1 cellular context compared by ENCODE assay signal in the genomic region with DNA sequence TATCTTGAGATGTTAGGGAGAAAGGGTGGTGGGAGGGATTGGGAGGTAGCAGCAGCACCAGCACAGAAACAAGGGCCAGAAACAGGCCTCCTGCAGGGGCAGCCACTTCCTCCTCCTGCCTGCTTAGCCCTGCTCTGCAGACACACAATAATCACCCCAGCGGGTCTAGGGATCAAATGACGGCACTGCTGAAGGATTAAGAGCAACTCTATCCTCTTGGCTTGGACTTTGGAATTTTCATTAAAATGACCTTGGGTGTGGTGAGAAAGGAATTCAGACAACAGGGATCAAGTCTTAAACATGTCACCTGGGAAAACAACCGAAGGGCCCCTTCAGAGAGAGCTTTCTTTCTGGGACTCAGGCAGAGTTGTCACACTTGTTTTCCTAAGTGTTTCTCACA.
TF ChIP-seq lines count a peak whose summit lies in the region.

No MANE protein-coding gene starts in this region.

TF ChIP-seq in HepG2, 621 proteins besides CTCF, POLR2A, EP300 and RAD21 (continued from another document and continues in another):
- TF ChIP-seq, protein P1, sequence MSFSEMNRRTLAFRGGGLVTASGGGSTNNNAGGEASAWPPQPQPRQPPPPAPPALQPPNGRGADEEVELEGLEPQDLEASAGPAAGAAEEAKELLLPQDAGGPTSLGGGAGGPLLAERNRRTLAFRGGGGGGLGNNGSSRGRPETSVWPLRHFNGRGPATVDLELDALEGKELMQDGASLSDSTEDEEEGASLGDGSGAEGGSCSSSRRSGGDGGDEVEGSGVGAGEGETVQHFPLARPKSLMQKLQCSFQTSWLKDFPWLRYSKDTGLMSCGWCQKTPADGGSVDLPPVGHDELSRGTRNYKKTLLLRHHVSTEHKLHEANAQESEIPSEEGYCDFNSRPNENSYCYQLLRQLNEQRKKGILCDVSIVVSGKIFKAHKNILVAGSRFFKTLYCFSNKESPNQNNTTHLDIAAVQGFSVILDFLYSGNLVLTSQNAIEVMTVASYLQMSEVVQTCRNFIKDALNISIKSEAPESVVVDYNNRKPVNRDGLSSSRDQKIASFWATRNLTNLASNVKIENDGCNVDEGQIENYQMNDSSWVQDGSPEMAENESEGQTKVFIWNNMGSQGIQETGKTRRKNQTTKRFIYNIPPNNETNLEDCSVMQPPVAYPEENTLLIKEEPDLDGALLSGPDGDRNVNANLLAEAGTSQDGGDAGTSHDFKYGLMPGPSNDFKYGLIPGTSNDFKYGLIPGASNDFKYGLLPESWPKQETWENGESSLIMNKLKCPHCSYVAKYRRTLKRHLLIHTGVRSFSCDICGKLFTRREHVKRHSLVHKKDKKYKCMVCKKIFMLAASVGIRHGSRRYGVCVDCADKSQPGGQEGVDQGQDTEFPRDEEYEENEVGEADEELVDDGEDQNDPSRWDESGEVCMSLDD (CRISPR knock-in tag; IDR thresholded peaks at IDR 0.05; ENCODE audit: borderline replicate concordance) = no peak
- TF ChIP-seq, protein P2, sequence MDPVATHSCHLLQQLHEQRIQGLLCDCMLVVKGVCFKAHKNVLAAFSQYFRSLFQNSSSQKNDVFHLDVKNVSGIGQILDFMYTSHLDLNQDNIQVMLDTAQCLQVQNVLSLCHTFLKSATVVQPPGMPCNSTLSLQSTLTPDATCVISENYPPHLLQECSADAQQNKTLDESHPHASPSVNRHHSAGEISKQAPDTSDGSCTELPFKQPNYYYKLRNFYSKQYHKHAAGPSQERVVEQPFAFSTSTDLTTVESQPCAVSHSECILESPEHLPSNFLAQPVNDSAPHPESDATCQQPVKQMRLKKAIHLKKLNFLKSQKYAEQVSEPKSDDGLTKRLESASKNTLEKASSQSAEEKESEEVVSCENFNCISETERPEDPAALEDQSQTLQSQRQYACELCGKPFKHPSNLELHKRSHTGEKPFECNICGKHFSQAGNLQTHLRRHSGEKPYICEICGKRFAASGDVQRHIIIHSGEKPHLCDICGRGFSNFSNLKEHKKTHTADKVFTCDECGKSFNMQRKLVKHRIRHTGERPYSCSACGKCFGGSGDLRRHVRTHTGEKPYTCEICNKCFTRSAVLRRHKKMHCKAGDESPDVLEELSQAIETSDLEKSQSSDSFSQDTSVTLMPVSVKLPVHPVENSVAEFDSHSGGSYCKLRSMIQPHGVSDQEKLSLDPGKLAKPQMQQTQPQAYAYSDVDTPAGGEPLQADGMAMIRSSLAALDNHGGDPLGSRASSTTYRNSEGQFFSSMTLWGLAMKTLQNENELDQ (CRISPR knock-in tag; IDR thresholded peaks at IDR 0.05; ENCODE audit: borderline replicate concordance) = no peak
- TF ChIP-seq, protein P3, sequence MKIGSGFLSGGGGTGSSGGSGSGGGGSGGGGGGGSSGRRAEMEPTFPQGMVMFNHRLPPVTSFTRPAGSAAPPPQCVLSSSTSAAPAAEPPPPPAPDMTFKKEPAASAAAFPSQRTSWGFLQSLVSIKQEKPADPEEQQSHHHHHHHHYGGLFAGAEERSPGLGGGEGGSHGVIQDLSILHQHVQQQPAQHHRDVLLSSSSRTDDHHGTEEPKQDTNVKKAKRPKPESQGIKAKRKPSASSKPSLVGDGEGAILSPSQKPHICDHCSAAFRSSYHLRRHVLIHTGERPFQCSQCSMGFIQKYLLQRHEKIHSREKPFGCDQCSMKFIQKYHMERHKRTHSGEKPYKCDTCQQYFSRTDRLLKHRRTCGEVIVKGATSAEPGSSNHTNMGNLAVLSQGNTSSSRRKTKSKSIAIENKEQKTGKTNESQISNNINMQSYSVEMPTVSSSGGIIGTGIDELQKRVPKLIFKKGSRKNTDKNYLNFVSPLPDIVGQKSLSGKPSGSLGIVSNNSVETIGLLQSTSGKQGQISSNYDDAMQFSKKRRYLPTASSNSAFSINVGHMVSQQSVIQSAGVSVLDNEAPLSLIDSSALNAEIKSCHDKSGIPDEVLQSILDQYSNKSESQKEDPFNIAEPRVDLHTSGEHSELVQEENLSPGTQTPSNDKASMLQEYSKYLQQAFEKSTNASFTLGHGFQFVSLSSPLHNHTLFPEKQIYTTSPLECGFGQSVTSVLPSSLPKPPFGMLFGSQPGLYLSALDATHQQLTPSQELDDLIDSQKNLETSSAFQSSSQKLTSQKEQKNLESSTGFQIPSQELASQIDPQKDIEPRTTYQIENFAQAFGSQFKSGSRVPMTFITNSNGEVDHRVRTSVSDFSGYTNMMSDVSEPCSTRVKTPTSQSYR (CRISPR knock-in tag; IDR thresholded peaks at IDR 0.05; ENCODE audit: borderline replicate concordance) = no peak
- TF ChIP-seq ZNF101 (CRISPR knock-in tag; IDR thresholded peaks at IDR 0.05; ENCODE audit: borderline replicate concordance, low read depth) (no peak), ZNF746 (CRISPR knock-in tag; IDR thresholded peaks at IDR 0.05) (no peak), ZSCAN30 (CRISPR knock-in tag; IDR thresholded peaks at IDR 0.05) (no peak), KDM2A (CRISPR knock-in tag; IDR thresholded peaks at IDR 0.05; ENCODE audit: borderline replicate concordance, low read depth) (no peak), SETDB1 (CRISPR knock-in tag; IDR thresholded peaks at IDR 0.05; ENCODE audit: borderline replicate concordance) (no peak), FOXA3 (CRISPR knock-in tag; IDR thresholded peaks at IDR 0.05) (peak; percentile 12; the same call in 1 of the 2 replicates), POLR2G (IDR thresholded peaks at IDR 0.05; ENCODE audit: low read depth, low read length) (no peak), CAMTA2 (CRISPR knock-in tag; IDR thresholded peaks at IDR 0.05; ENCODE audit: borderline replicate concordance) (no peak), FOXP1 (IDR thresholded peaks at IDR 0.05) (no peak), FOXP1 (CRISPR knock-in tag; IDR thresholded peaks at IDR 0.05) (no peak), ZFYVE20 (CRISPR knock-in tag; IDR thresholded peaks at IDR 0.05; ENCODE audit: borderline replicate concordance, low read depth) (no peak), SMAD1 (CRISPR knock-in tag; IDR thresholded peaks at IDR 0.05; ENCODE audit: borderline replicate concordance, low read depth) (no peak), ZBTB8A (CRISPR knock-in tag; IDR thresholded peaks at IDR 0.05; ENCODE audit: borderline replicate concordance, low read depth) (no peak), ZBTB7B (CRISPR knock-in tag; IDR thresholded peaks at IDR 0.05) (no peak), KLF9 (CRISPR knock-in tag; IDR thresholded peaks at IDR 0.05; ENCODE audit: low read depth) (no peak), LCORL (IDR thresholded peaks at IDR 0.05) (no peak), LCORL (CRISPR knock-in tag; IDR thresholded peaks at IDR 0.05) (no peak), ZNF33A (CRISPR knock-in tag; IDR thresholded peaks at IDR 0.05; ENCODE audit: borderline replicate concordance) (0 out of 2 replicates have a peak, but pooled peaks have one; percentile 78), CENPX (CRISPR knock-in tag; IDR thresholded peaks at IDR 0.05) (no peak), ZNF569 (CRISPR knock-in tag; IDR thresholded peaks at IDR 0.05; ENCODE audit: borderline replicate concordance) (no peak), YEATS2 (CRISPR knock-in tag; IDR thresholded peaks at IDR 0.05; ENCODE audit: borderline replicate concordance) (no peak), ZNF558 (CRISPR knock-in tag; IDR thresholded peaks at IDR 0.05; ENCODE audit: borderline replicate concordance) (no peak), ARNTL (CRISPR knock-in tag; IDR thresholded peaks at IDR 0.05) (no peak), STAT5B (CRISPR knock-in tag; IDR thresholded peaks at IDR 0.05) (no peak), NR1H2 (CRISPR knock-in tag; IDR thresholded peaks at IDR 0.05; ENCODE audit: borderline replicate concordance, low read depth) (no peak)
- TF ChIP-seq, protein P4, sequence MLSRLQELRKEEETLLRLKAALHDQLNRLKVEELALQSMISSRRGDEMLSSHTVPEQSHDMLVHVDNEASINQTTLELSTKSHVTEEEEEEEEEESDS (CRISPR knock-in tag; IDR thresholded peaks at IDR 0.05; ENCODE audit: borderline replicate concordance) = no peak
- TF ChIP-seq, protein P5, sequence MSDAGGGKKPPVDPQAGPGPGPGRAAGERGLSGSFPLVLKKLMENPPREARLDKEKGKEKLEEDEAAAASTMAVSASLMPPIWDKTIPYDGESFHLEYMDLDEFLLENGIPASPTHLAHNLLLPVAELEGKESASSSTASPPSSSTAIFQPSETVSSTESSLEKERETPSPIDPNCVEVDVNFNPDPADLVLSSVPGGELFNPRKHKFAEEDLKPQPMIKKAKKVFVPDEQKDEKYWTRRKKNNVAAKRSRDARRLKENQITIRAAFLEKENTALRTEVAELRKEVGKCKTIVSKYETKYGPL (CRISPR knock-in tag; IDR thresholded peaks at IDR 0.05) = no peak
- TF ChIP-seq, protein P6, sequence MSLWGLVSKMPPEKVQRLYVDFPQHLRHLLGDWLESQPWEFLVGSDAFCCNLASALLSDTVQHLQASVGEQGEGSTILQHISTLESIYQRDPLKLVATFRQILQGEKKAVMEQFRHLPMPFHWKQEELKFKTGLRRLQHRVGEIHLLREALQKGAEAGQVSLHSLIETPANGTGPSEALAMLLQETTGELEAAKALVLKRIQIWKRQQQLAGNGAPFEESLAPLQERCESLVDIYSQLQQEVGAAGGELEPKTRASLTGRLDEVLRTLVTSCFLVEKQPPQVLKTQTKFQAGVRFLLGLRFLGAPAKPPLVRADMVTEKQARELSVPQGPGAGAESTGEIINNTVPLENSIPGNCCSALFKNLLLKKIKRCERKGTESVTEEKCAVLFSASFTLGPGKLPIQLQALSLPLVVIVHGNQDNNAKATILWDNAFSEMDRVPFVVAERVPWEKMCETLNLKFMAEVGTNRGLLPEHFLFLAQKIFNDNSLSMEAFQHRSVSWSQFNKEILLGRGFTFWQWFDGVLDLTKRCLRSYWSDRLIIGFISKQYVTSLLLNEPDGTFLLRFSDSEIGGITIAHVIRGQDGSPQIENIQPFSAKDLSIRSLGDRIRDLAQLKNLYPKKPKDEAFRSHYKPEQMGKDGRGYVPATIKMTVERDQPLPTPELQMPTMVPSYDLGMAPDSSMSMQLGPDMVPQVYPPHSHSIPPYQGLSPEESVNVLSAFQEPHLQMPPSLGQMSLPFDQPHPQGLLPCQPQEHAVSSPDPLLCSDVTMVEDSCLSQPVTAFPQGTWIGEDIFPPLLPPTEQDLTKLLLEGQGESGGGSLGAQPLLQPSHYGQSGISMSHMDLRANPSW (CRISPR knock-in tag; IDR thresholded peaks at IDR 0.05; ENCODE audit: borderline replicate concordance) = no peak
- TF ChIP-seq, protein P7, sequence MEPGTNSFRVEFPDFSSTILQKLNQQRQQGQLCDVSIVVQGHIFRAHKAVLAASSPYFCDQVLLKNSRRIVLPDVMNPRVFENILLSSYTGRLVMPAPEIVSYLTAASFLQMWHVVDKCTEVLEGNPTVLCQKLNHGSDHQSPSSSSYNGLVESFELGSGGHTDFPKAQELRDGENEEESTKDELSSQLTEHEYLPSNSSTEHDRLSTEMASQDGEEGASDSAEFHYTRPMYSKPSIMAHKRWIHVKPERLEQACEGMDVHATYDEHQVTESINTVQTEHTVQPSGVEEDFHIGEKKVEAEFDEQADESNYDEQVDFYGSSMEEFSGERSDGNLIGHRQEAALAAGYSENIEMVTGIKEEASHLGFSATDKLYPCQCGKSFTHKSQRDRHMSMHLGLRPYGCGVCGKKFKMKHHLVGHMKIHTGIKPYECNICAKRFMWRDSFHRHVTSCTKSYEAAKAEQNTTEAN (CRISPR knock-in tag; conservative IDR thresholded peaks at IDR 0.05) = no peak
- TF ChIP-seq, protein P8, sequence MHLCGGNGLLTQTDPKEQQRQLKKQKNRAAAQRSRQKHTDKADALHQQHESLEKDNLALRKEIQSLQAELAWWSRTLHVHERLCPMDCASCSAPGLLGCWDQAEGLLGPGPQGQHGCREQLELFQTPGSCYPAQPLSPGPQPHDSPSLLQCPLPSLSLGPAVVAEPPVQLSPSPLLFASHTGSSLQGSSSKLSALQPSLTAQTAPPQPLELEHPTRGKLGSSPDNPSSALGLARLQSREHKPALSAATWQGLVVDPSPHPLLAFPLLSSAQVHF (CRISPR knock-in tag; IDR thresholded peaks at IDR 0.05) = no peak
- TF ChIP-seq, protein P9, sequence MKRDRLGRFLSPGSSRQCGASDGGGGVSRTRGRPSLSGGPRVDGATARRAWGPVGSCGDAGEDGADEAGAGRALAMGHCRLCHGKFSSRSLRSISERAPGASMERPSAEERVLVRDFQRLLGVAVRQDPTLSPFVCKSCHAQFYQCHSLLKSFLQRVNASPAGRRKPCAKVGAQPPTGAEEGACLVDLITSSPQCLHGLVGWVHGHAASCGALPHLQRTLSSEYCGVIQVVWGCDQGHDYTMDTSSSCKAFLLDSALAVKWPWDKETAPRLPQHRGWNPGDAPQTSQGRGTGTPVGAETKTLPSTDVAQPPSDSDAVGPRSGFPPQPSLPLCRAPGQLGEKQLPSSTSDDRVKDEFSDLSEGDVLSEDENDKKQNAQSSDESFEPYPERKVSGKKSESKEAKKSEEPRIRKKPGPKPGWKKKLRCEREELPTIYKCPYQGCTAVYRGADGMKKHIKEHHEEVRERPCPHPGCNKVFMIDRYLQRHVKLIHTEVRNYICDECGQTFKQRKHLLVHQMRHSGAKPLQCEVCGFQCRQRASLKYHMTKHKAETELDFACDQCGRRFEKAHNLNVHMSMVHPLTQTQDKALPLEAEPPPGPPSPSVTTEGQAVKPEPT (CRISPR knock-in tag; IDR thresholded peaks at IDR 0.05; ENCODE audit: low read depth) = no peak
- TF ChIP-seq, protein P10, sequence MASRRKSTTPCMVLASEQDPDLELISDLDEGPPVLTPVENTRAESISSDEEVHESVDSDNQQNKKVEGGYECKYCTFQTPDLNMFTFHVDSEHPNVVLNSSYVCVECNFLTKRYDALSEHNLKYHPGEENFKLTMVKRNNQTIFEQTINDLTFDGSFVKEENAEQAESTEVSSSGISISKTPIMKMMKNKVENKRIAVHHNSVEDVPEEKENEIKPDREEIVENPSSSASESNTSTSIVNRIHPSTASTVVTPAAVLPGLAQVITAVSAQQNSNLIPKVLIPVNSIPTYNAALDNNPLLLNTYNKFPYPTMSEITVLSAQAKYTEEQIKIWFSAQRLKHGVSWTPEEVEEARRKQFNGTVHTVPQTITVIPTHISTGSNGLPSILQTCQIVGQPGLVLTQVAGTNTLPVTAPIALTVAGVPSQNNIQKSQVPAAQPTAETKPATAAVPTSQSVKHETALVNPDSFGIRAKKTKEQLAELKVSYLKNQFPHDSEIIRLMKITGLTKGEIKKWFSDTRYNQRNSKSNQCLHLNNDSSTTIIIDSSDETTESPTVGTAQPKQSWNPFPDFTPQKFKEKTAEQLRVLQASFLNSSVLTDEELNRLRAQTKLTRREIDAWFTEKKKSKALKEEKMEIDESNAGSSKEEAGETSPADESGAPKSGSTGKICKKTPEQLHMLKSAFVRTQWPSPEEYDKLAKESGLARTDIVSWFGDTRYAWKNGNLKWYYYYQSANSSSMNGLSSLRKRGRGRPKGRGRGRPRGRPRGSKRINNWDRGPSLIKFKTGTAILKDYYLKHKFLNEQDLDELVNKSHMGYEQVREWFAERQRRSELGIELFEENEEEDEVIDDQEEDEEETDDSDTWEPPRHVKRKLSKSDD (CRISPR knock-in tag; IDR thresholded peaks at IDR 0.05; ENCODE audit: low read depth) = no peak
- TF ChIP-seq, protein P11, sequence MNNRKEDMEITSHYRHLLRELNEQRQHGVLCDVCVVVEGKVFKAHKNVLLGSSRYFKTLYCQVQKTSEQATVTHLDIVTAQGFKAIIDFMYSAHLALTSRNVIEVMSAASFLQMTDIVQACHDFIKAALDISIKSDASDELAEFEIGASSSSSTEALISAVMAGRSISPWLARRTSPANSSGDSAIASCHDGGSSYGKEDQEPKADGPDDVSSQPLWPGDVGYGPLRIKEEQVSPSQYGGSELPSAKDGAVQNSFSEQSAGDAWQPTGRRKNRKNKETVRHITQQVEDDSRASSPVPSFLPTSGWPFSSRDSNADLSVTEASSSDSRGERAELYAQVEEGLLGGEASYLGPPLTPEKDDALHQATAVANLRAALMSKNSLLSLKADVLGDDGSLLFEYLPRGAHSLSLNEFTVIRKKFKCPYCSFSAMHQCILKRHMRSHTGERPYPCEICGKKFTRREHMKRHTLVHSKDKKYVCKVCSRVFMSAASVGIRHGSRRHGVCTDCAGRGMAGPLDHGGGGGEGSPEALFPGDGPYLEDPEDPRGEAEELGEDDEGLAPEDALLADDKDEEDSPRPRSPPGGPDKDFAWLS (CRISPR knock-in tag; IDR thresholded peaks at IDR 0.05; ENCODE audit: borderline replicate concordance) = no peak
